ENCODE assay signal across 8 cellular contexts in the genomic region with DNA sequence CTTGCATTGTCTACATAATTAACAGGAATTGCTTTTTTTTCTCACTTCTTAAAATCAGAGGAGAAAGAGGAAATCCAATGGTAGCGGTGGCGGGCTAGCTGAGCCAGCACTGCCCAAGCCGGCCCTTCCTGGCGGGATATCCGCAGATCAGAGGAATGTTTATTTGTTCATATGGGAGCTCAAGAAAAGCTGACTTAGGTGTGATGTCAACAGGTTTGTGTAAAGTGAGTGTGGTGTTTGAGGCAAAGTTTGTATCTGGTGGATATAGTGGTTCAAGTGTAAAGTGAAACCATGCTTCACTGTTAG. TPM values are rescaled to one million over a fixed set of nuclear protein-coding genes. Genes with fewer than 3 reads are reported as not detected.
DNase-seq lines count a peak whose midpoint lies in the region; ATAC-seq, FAIRE-seq and TF ChIP-seq lines count a peak whose summit lies in the region.

No MANE protein-coding gene starts in this region.

- DNase-seq in PC-9: no peak
- no peak for DNase-seq in endothelial cell of umbilical vein (ENCODE audit: low read depth, low spot score)
- no peak for DNase-seq in omental fat pad (ENCODE audit: low spot score)
- no peak for DNase-seq in sciatic nerve (ENCODE audit: low spot score)
- DNase-seq in NCI-H446 treated with DMSO at 0.1 percent for 48 hours (lab: John Stamatoyannopoulos, UW): no peak
- no peak for DNase-seq in stimulated activated CD8-positive, alpha-beta memory T cell treated with anti-CD3 and anti-CD28 coated beads, Interleukin-4, amount 100 ng/mL, for 48 hours

- dilution Hi-C loops in endothelial cell of umbilical vein (cut with MboI; ENCODE audit: extremely low pct_ligation_motif_present, low sequenced_read_pairs): no loop called here

- BruUV-seq in PC-9 (replicated peaks; lab: Mats Ljungman, UMichigan): no TSS peak
- no TSS peak for BruUV-seq in endothelial cell of umbilical vein (replicated peaks; lab: Mats Ljungman, UMichigan)

- H3K4me1 ChIP-seq in ES-I3 (ENCODE audit: insufficient read depth, low read length) (peaks cover 26% of the 10 kb centered on the region), PC-9 (replicated peaks; ENCODE audit: insufficient read depth) (peaks cover 15% of the 10 kb centered on the region; the same call in 1 of the 2 replicates), endothelial cell of umbilical vein (ENCODE audit: control insufficient read depth, extremely low read depth, insufficient read depth, low read length) (peaks cover 19% of the 10 kb centered on the region)

- H3K79me2 ChIP-seq in PC-9 (ENCODE audit: low read depth) (0 out of 2 replicates have a peak, but pooled peaks cover 5% of the 10 kb centered on the region), endothelial cell of umbilical vein (ENCODE audit: control insufficient read depth, insufficient read depth, low read length) (no peaks in the 10 kb centered on the region)

- no peaks in the 10 kb centered on the region for H3F3A ChIP-seq in PC-9 (ENCODE audit: insufficient read depth, low read depth)

- H3K27ac ChIP-seq in PC-9 (no peak overlapping the region), endothelial cell of umbilical vein (ENCODE audit: insufficient read depth, low read depth, low read length) (no peak overlapping the region)

- H3K9ac ChIP-seq in ES-I3 (ENCODE audit: low read depth, low read length): peak overlapping the region; percentile 68
- peak overlapping the region; percentile 43 for H3K9ac ChIP-seq in endothelial cell of umbilical vein (replicated peaks; ENCODE audit: extremely low read depth, insufficient read depth, low read length)

- H3K27me3 ChIP-seq in PC-9 (ENCODE audit: insufficient read depth, low read depth): no peaks in the 10 kb centered on the region
- H3K27me3 ChIP-seq in endothelial cell of umbilical vein (ENCODE audit: control insufficient read depth in 2 of 2, insufficient read depth in 2 of 2, low read length in 2 of 2): peaks cover 2 to 5% of the 10 kb centered on the region in 2 experiments

- CTCF ChIA-PET in PC-9 (lab: Charles Lee): no interaction called here
- CTCF ChIA-PET in endothelial cell of umbilical vein (lab: Charles Lee): interaction anchor here (0.6 to 1.9 kb wide), 4 partner anchors 46 to 662 kb away, joined by 3 to 14 read pairs (median 4); no protein-coding TSS in a partner anchor

- FAIRE-seq in endothelial cell of umbilical vein (lab: Jason Lieb, UNC): peak; percentile 83

- H3K9me1 ChIP-seq in endothelial cell of umbilical vein (replicated peaks; ENCODE audit: control insufficient read depth, extremely low read depth, insufficient read depth, low read length): no peaks in the 10 kb centered on the region

- no peaks in the 10 kb centered on the region for H3K36me3 ChIP-seq in ES-I3 (ENCODE audit: insufficient read depth, low read length)
- no peaks in the 10 kb centered on the region for H3K36me3 ChIP-seq in PC-9 (ENCODE audit: low read depth)
- H3K36me3 ChIP-seq in endothelial cell of umbilical vein (ENCODE audit: control insufficient read depth in 2 of 2, extremely low read depth in 1 of 2, insufficient read depth in 2 of 2, low read length in 2 of 2): no peaks in the 10 kb centered on the region

- POLR2A ChIA-PET in PC-9 (lab: Charles Lee; ENCODE audit: unreplicated experiment) (no interaction called here), endothelial cell of umbilical vein (lab: Charles Lee) (interaction anchor here (0.7 kb wide), 1 partner anchor 107 kb away, joined by 3 read pairs; no protein-coding TSS in a partner anchor)

- H3K4me2 ChIP-seq in PC-9 (peak overlapping the region; percentile 94), endothelial cell of umbilical vein (ENCODE audit: insufficient read depth, low read length) (peak overlapping the region; percentile 97)

- H3K4me3 ChIP-seq in PC-9: peak overlapping the region; percentile 72
- H3K4me3 ChIP-seq in endothelial cell of umbilical vein (replicated peaks in 1 of 3; ENCODE audit: insufficient read depth in 1 of 3, low read depth in 1 of 3, low read length in 3 of 3): peak overlapping the region; percentile 39 to 90 (median 89)

- H4K20me1 ChIP-seq in PC-9 (ENCODE audit: insufficient read depth): no peaks in the 10 kb centered on the region
- H4K20me1 ChIP-seq in endothelial cell of umbilical vein (replicated peaks; ENCODE audit: control insufficient read depth, extremely low read depth, insufficient read depth, low read length): no peaks in the 10 kb centered on the region

- no peak for TF ChIP-seq POLR2A in endothelial cell of umbilical vein (IDR thresholded peaks at IDR 0.05; ENCODE audit: low read depth, low read length)

- H3K9me3 ChIP-seq in ES-I3 (ENCODE audit: control insufficient read depth, insufficient read depth, low read length) (no peaks in the 10 kb centered on the region), PC-9 (ENCODE audit: insufficient read depth, low read depth) (no peaks in the 10 kb centered on the region), endothelial cell of umbilical vein (replicated peaks; ENCODE audit: control insufficient read depth, insufficient read depth, low read length) (no peaks in the 10 kb centered on the region)

- ATAC-seq in omental fat pad (ENCODE audit: low FRiP score) (peak; percentile 9), HG02973 (IDR thresholded peaks at IDR 0.05; ENCODE audit: unreplicated experiment) (no peak), sciatic nerve (no peak)

- H2AFZ ChIP-seq in PC-9 (peak overlapping the region; percentile 99), endothelial cell of umbilical vein (ENCODE audit: low read depth, low read length) (peak overlapping the region; percentile 100)

- H3K9me2 ChIP-seq in PC-9 (ENCODE audit: insufficient read depth): no peaks in the 10 kb centered on the region

- TF ChIP-seq CTCF in PC-9 (conservative IDR thresholded peaks at IDR 0.05) (peak; percentile 42; the same call in 1 of the 2 replicates), endothelial cell of umbilical vein (IDR thresholded peaks at IDR 0.05; ENCODE audit: extremely low read depth in 1 of 2, insufficient read depth in 1 of 2, low read depth in 1 of 2, low read length in 2 of 2) (no peak), omental fat pad (IDR thresholded peaks at IDR 0.05) (no peak)

- intact Hi-C loops in PC-9 (cut with micrococcal nuclease; ENCODE audit: unreplicated experiment) (loop anchor here (1.0 to 10.0 kb wide), 3 partner anchors 84 to 749 kb away; partner anchors contain the start of genes BDH2 and SLC9B1), endothelial cell of umbilical vein (cut with micrococcal nuclease) (loop anchor here (1.0 to 10.0 kb wide), 5 partner anchors 86 to 745 kb away; no protein-coding TSS in a partner anchor), sciatic nerve (cut with DNase I) (no loop called here)

TF ChIP-seq in endothelial cell of umbilical vein, 7 proteins besides CTCF, POLR2A, EP300 and RAD21:
- no peak for TF ChIP-seq GATA2 (IDR thresholded peaks at IDR 0.05; ENCODE audit: insufficient read depth, insufficient read length, low read depth, low read length)
- TF ChIP-seq MAX (IDR thresholded peaks at IDR 0.05; ENCODE audit: insufficient read depth, insufficient read length): no peak
- TF ChIP-seq FOS (IDR thresholded peaks at IDR 0.05; ENCODE audit: borderline replicate concordance, insufficient read depth, low read length): no peak
- TF ChIP-seq POLR2AphosphoS5 (IDR thresholded peaks at IDR 0.05; ENCODE audit: insufficient read depth, low read depth, low read length): no peak
- TF ChIP-seq EZH2 (IDR thresholded peaks at IDR 0.05; ENCODE audit: borderline replicate concordance, low read depth, low read length, severe bottlenecking): no peak
- TF ChIP-seq MYC (IDR thresholded peaks at IDR 0.05; ENCODE audit: low read depth, low read length): no peak
- no peak for TF ChIP-seq JUN (IDR thresholded peaks at IDR 0.05; ENCODE audit: borderline replicate concordance, insufficient read depth, insufficient read length, low read depth)
TF ChIP-seq in endothelial cell of umbilical vein: peak in this region for 0.

RNA-seq across cellular contexts. Expression of gene SLC39A8, which starts 0.5 kb away (rescaled TPM):
- 11.6 and 14.5 TPM in 2 replicates for total RNA-seq in PC-9 (2021)
- 6.0 and 6.7 TPM in 2 replicates for total RNA-seq in endothelial cell of umbilical vein
- polyA plus RNA-seq in endothelial cell of umbilical vein: 1.5 and 1.7 TPM in 2 replicates
- polyA plus RNA-seq in endothelial cell of umbilical vein (2011; cell fraction: cytosol; rRNA removed): 1.7 and 1.8 TPM in 2 replicates
- 1.6 and 1.8 TPM in 2 replicates for polyA plus RNA-seq in endothelial cell of umbilical vein (2011; cell fraction: nucleus; rRNA removed)
- 0.63 and 2.1 TPM in 2 replicates for polyA plus RNA-seq in endothelial cell of umbilical vein (2012)
- 2.8 and 3.7 TPM in 2 replicates for polyA minus RNA-seq in endothelial cell of umbilical vein
- polyA minus RNA-seq in endothelial cell of umbilical vein (2011; cell fraction: cytosol; rRNA and poly(A)+ RNA removed): 192 TPM
- 1.9 and 2.1 TPM in 2 replicates for polyA minus RNA-seq in endothelial cell of umbilical vein (2011; cell fraction: nucleus; rRNA and poly(A)+ RNA removed)
- 100 to 1,000 TPM in 3 of 4 donors, 1 to 10 TPM in 1; 9.3 to 238 (median 147) TPM for total RNA-seq in omental fat pad
- 17.6 TPM for total RNA-seq in sciatic nerve
